Comparison of ENCODE assay signal across 1 cellular context in genomic region chr22:45997775-45998637, GRCh38.
TF ChIP-seq lines count a peak whose summit lies in the region.

No MANE protein-coding gene starts in this region.

TF ChIP-seq in GM23338, 12 proteins besides CTCF, POLR2A, EP300 and RAD21 (continued from another document):
- TF ChIP-seq ZNF462 (CRISPR knock-in tag; IDR thresholded peaks at IDR 0.05), result no peak
- no peak for TF ChIP-seq EZH2 (IDR thresholded peaks at IDR 0.05; ENCODE audit: low read depth, unreplicated experiment)
- no peak for TF ChIP-seq REST (IDR thresholded peaks at IDR 0.05; ENCODE audit: unreplicated experiment)
- TF ChIP-seq CREB1 (CRISPR knock-in tag; IDR thresholded peaks at IDR 0.05; ENCODE audit: low read depth), result no peak
- TF ChIP-seq ZNF331 (CRISPR knock-in tag; IDR thresholded peaks at IDR 0.05; ENCODE audit: low read depth), result no peak
- TF ChIP-seq ZNF114 (CRISPR knock-in tag; IDR thresholded peaks at IDR 0.05), result no peak
- no peak for TF ChIP-seq STAT1 (IDR thresholded peaks at IDR 0.05; ENCODE audit: unreplicated experiment)
- no peak for TF ChIP-seq ETS1 (IDR thresholded peaks at IDR 0.05)
- no peak for TF ChIP-seq NANOG (IDR thresholded peaks at IDR 0.05; ENCODE audit: borderline replicate concordance)
